ENCODE assay signal across 14 cellular contexts in genomic region chr19:40575326-40575725, GRCh38. TPM values are rescaled to one million over a fixed set of nuclear protein-coding genes. Genes with fewer than 3 reads are reported as not detected.
DNase-seq lines count a peak whose midpoint lies in the region; ATAC-seq and TF ChIP-seq lines count a peak whose summit lies in the region.
"Had no signal": no experiment of that assay in that cellular context is flagged by ENCODE, and none has a peak within 500 bp of the region (broad histone marks: within the 10 kb centered on the region; RNA-seq: fewer than 3 reads in every experiment).

No MANE protein-coding gene starts in this region.

- TF ChIP-seq CTCF in natural killer cell (IDR thresholded peaks at IDR 0.05) = no peak
- no peak for TF ChIP-seq CTCF in activated B cell treated with CpG ODN at 0.5 μM for 24 hours (IDR thresholded peaks at IDR 0.05)
- TF ChIP-seq CTCF in prostate gland (IDR thresholded peaks at IDR 0.05) = no peak

- no peak for TF ChIP-seq POLR2A in prostate gland (IDR thresholded peaks at IDR 0.05)

- H3K27ac Mint-ChIP-seq in natural killer cell (peak overlapping the region in 1 of 2 donors; percentile 75), activated B cell treated with CpG ODN at 0.5 μM for 24 hours (no peak overlapping the region)
- H3K27ac Mint-ChIP-seq in natural killer cell treated with Interleukin-12 subunit alpha and Interleukin-12 subunit beta and Interleukin-15 and Interleukin-18, amount 100 ng/mL, for 72 hours = peak overlapping the region in 1 of 2 donors; percentile 65

- no peak for DNase-seq in natural killer cell
- no peak for DNase-seq in natural killer cell treated with Interleukin-12 subunit alpha and Interleukin-12 subunit beta and Interleukin-15 and Interleukin-18, amount 100 ng/mL, for 72 hours (ENCODE audit: low spot score)
- DNase-seq in activated B cell treated with CpG ODN at 0.5 μM for 24 hours = no peak
- no peak for DNase-seq in prostate gland (ENCODE audit: low spot score)
- DNase-seq in cerebellum (ENCODE audit: low spot score) = no peak
- DNase-seq in right cardiac atrium = no peak
- no peak for DNase-seq in islet precursor cell
- DNase-seq: DMS53; Kasumi-1; NCI-H1417; stimulated activated naive B cell treated with anti-CD40 and anti-IgM and Interleukin-4, amounts not matched to agents 10 μg/mL and 1 μg/mL and 100 μg/mL, for 72 hours; transverse colon had no signal

- H3K4me1 ChIP-seq in prostate gland (replicated peaks) (peaks cover under 1% of the 10 kb centered on the region), right cardiac atrium (ENCODE audit: control insufficient read depth, insufficient read depth, low read length) (no peaks in the 10 kb centered on the region)

- no peaks in the 10 kb centered on the region for H3K9me3 ChIP-seq in iPS-18c (ENCODE audit: control insufficient read depth, insufficient read depth, low read length)
- H3K9me3 ChIP-seq in prostate gland = no peaks in the 10 kb centered on the region
- H3K9me3 ChIP-seq in right cardiac atrium (ENCODE audit: control insufficient read depth, low read length) = no peaks in the 10 kb centered on the region
- H3K9me3 ChIP-seq: transverse colon had no signal

- H3K4me3 ChIP-seq in iPS-18c (ENCODE audit: insufficient read depth, low read depth, low read length) (peak overlapping the region; percentile 82; the same call in 1 of the 2 replicates), prostate gland (no peak overlapping the region), right cardiac atrium (ENCODE audit: low read length) (no peak overlapping the region)

- H3K4me1 Mint-ChIP-seq in natural killer cell (peaks cover 25 to 37% of the 10 kb centered on the region in 2 donors), activated B cell treated with CpG ODN at 0.5 μM for 24 hours (peaks cover 39% of the 10 kb centered on the region)
- peaks cover 19 to 25% of the 10 kb centered on the region in 2 donors for H3K4me1 Mint-ChIP-seq in natural killer cell treated with Interleukin-12 subunit alpha and Interleukin-12 subunit beta and Interleukin-15 and Interleukin-18, amount 100 ng/mL, for 72 hours (ENCODE audit: low read depth in 2 of 2)

- CTCF ChIA-PET in activated B cell treated with CpG ODN at 0.5 μM for 24 hours (lab: Charles Lee) = interaction anchor here (1.0 to 1.4 kb wide), 4 partner anchors 24 to 30 kb away, joined by 3 to 5 read pairs (median 3); no protein-coding TSS in a partner anchor

- no peaks in the 10 kb centered on the region for H3K9me3 Mint-ChIP-seq in natural killer cell
- no peaks in the 10 kb centered on the region for H3K9me3 Mint-ChIP-seq in natural killer cell treated with Interleukin-12 subunit alpha and Interleukin-12 subunit beta and Interleukin-15 and Interleukin-18, amount 100 ng/mL, for 72 hours
- H3K9me3 Mint-ChIP-seq in activated B cell treated with CpG ODN at 0.5 μM for 24 hours = peaks cover 4% of the 10 kb centered on the region

- H3K36me3 ChIP-seq in prostate gland = no peaks in the 10 kb centered on the region
- H3K36me3 ChIP-seq: cardiac muscle cell had no signal

- H3K27ac ChIP-seq in prostate gland (no peak overlapping the region), right cardiac atrium (ENCODE audit: low read length) (no peak overlapping the region)
- H3K27ac ChIP-seq: cardiac muscle cell had no signal

- H3K4me3 Mint-ChIP-seq in natural killer cell = peak overlapping the region; percentile 5
- no peak overlapping the region for H3K4me3 Mint-ChIP-seq in natural killer cell treated with Interleukin-12 subunit alpha and Interleukin-12 subunit beta and Interleukin-15 and Interleukin-18, amount 100 ng/mL, for 72 hours
- H3K4me3 Mint-ChIP-seq in activated B cell treated with CpG ODN at 0.5 μM for 24 hours = peak overlapping the region; percentile 56

- intact Hi-C loops in natural killer cell (cut with micrococcal nuclease) = no loop called here
- intact Hi-C loops in activated B cell treated with CpG ODN at 0.5 μM for 24 hours (cut with micrococcal nuclease) = no loop called here
- intact Hi-C loops in prostate gland (cut with DNase I) = loop anchor here (5.0 kb wide), 1 partner anchor 108 kb away; the partner anchor contains the start of genes BLVRB and SPTBN4
- intact Hi-C loops in right cardiac atrium (cut with DNase I) = no loop called here

- H3K27me3 Mint-ChIP-seq in natural killer cell (ENCODE audit: low read depth in 2 of 2) (no peaks in the 10 kb centered on the region), activated B cell treated with CpG ODN at 0.5 μM for 24 hours (no peaks in the 10 kb centered on the region)
- no peaks in the 10 kb centered on the region for H3K27me3 Mint-ChIP-seq in natural killer cell treated with Interleukin-12 subunit alpha and Interleukin-12 subunit beta and Interleukin-15 and Interleukin-18, amount 100 ng/mL, for 72 hours
- H3K27me3 Mint-ChIP-seq: stimulated activated naive B cell treated with anti-CD40 and anti-IgM and Interleukin-4, amounts not matched to agents 10 μg/mL and 1 μg/mL and 100 μg/mL, for 72 hours had no signal

- H3K36me3 Mint-ChIP-seq in natural killer cell (no peaks in the 10 kb centered on the region), activated B cell treated with CpG ODN at 0.5 μM for 24 hours (ENCODE audit: low read depth) (peaks cover 22% of the 10 kb centered on the region)
- peaks cover 6% of the 10 kb centered on the region for H3K36me3 Mint-ChIP-seq in natural killer cell treated with Interleukin-12 subunit alpha and Interleukin-12 subunit beta and Interleukin-15 and Interleukin-18, amount 100 ng/mL, for 72 hours

- ATAC-seq in natural killer cell (no peak), activated B cell treated with CpG ODN at 0.5 μM for 24 hours (ENCODE audit: low read depth) (no peak), right cardiac atrium (no peak)
- no peak for ATAC-seq in natural killer cell treated with Interleukin-12 subunit alpha and Interleukin-12 subunit beta and Interleukin-15 and Interleukin-18, amount 100 ng/mL, for 72 hours

- POLR2A ChIA-PET in activated B cell treated with CpG ODN at 0.5 μM for 24 hours (lab: Charles Lee) = interaction anchor here (1.0 to 1.6 kb wide), 3 partner anchors 28 to 38 kb away, joined by 4 to 8 read pairs (median 7); no protein-coding TSS in a partner anchor

- 68% methylated on average over 16 of the region's 18 CpGs for WGBS in prostate gland
- 72% methylated on average over 18 of the region's 18 CpGs for WGBS in right cardiac atrium

- H3K27me3 ChIP-seq in prostate gland (replicated peaks; ENCODE audit: insufficient read depth) = no peaks in the 10 kb centered on the region
- H3K27me3 ChIP-seq in right cardiac atrium (ENCODE audit: control insufficient read depth, insufficient read depth) = no peaks in the 10 kb centered on the region
- H3K27me3 ChIP-seq: cardiac muscle cell, transverse colon had no signal

RNA-seq across cellular contexts. Expression of gene SHKBP1, which starts 1.3 kb away (rescaled TPM):
- total RNA-seq in natural killer cell (100 to 1,000 TPM; 209 to 224 (median 209) TPM), activated B cell treated with CpG ODN at 0.5 μM for 24 hours (184 and 213 TPM in 2 replicates), prostate gland (10 to 100 TPM; 54.6 to 91.6 TPM), cerebellum (3.3 TPM), right cardiac atrium (10 to 100 TPM; 19.7 to 23.0 (median 20.4) TPM)
- total RNA-seq in natural killer cell treated with Interleukin-12 subunit alpha and Interleukin-12 subunit beta and Interleukin-15 and Interleukin-18, amount 100 ng/mL, for 72 hours = 100 to 1,000 TPM; 131 to 149 TPM
- 22.8 TPM for polyA plus RNA-seq in right cardiac atrium

RNA-seq across cellular contexts. Expression of gene LTBP4, which starts 25.8 kb away (rescaled TPM):
- total RNA-seq in natural killer cell (100 to 1,000 TPM; 153 to 182 (median 157) TPM), activated B cell treated with CpG ODN at 0.5 μM for 24 hours (57.2 and 75.1 TPM in 2 replicates), prostate gland (100 to 1,000 TPM; 160 to 500 TPM), cerebellum (36.8 TPM), right cardiac atrium (100 to 1,000 TPM; 307 to 473 (median 324) TPM)
- 10 to 100 TPM; 28.1 to 59.0 TPM for total RNA-seq in natural killer cell treated with Interleukin-12 subunit alpha and Interleukin-12 subunit beta and Interleukin-15 and Interleukin-18, amount 100 ng/mL, for 72 hours
- 216 TPM for polyA plus RNA-seq in right cardiac atrium
